ENCODE assay signal across 8 cellular contexts in genomic region chr6:42890311-42891198, GRCh38. TPM values are rescaled to one million over a fixed set of nuclear protein-coding genes. Genes with fewer than 3 reads are reported as not detected.
DNase-seq lines count a peak whose midpoint lies in the region; ATAC-seq, FAIRE-seq and TF ChIP-seq lines count a peak whose summit lies in the region.

No MANE protein-coding gene starts in this region.

- peaks cover 39% of the 10 kb centered on the region for H3K36me3 Mint-ChIP-seq in central memory CD8-positive, alpha-beta T cell (ENCODE audit: insufficient read depth)

- H3K27ac ChIP-seq in AG04450 (ENCODE audit: low read depth, low read length) (peak overlapping the region; percentile 97), keratinocyte (ENCODE audit: control insufficient read depth, insufficient read depth, low read length) (peak overlapping the region; percentile 99)

- H3K4me2 ChIP-seq in keratinocyte (ENCODE audit: control insufficient read depth, extremely low read depth, insufficient read depth, low read depth, low read length): peak overlapping the region; percentile 77

- TF ChIP-seq CTCF in AG04450 (IDR thresholded peaks at IDR 0.05; ENCODE audit: low read depth, low read length) (no peak), keratinocyte (optimal IDR thresholded peaks at IDR 0.05 in 1 of 3, IDR thresholded peaks at IDR 0.05 in 1 of 3, conservative IDR thresholded peaks at IDR 0.05 in 1 of 3; ENCODE audit: extremely low read depth in 1 of 3, insufficient read depth in 2 of 3, low read length in 3 of 3) (peak in 1 of 3 experiments; percentile 4)

- peak overlapping the region; percentile 97 for H3K9ac ChIP-seq in keratinocyte (ENCODE audit: control insufficient read depth, extremely low read depth, insufficient read depth, low read length)

- H3K9me3 Mint-ChIP-seq in central memory CD8-positive, alpha-beta T cell: no peaks in the 10 kb centered on the region

- CTCF ChIA-PET in AG04450 (lab: Charles Lee): interaction anchor here (1.4 kb wide), 1 partner anchor 11 kb away, joined by 4 read pairs; no protein-coding TSS in a partner anchor

- H3K9me3 ChIP-seq in AG04450 (ENCODE audit: control insufficient read depth, insufficient read depth, low read length) (no peaks in the 10 kb centered on the region), keratinocyte (ENCODE audit: control insufficient read depth, low read depth, low read length) (no peaks in the 10 kb centered on the region)

- H2AFZ ChIP-seq in keratinocyte (ENCODE audit: control insufficient read depth, low read length): peak overlapping the region; percentile 91

- H3K4me1 ChIP-seq in keratinocyte (ENCODE audit: control insufficient read depth, extremely low read depth, insufficient read depth, low read length): peaks cover 12% of the 10 kb centered on the region

- dilution Hi-C loops in keratinocyte (cut with MboI; ENCODE audit: extremely low pct_ligation_motif_present, low sequenced_read_pairs): no loop called here

- H3K4me1 Mint-ChIP-seq in central memory CD8-positive, alpha-beta T cell: peaks cover 14% of the 10 kb centered on the region

- H3K9me1 ChIP-seq in keratinocyte (ENCODE audit: control insufficient read depth, extremely low read depth, insufficient read depth, low read length): no peaks in the 10 kb centered on the region

- H3K36me3 ChIP-seq in keratinocyte (ENCODE audit: control insufficient read depth in 2 of 2, extremely low read depth in 1 of 2, insufficient read depth in 2 of 2, low read length in 2 of 2): peaks cover 6 to 9% of the 10 kb centered on the region in 2 experiments

- ATAC-seq in GM18907 (IDR thresholded peaks at IDR 0.05; ENCODE audit: unreplicated experiment) (peak; percentile 92), HG03139 (IDR thresholded peaks at IDR 0.05; ENCODE audit: unreplicated experiment) (peak; percentile 89)
- ATAC-seq in activated CD4-positive, CD25-positive, alpha-beta regulatory T cell treated with anti-CD3 and anti-CD28 coated beads, Interleukin-2, amount 50 U/mL, for 24 hours: peak; percentile 94
- ATAC-seq in central memory CD8-positive, alpha-beta T cell (replicated peaks; ENCODE audit: extremely low read depth, poor library complexity, severe bottlenecking): peak; percentile 97

- H3K27me3 ChIP-seq in AG04450 (ENCODE audit: control insufficient read depth, insufficient read depth, low read length) (no peaks in the 10 kb centered on the region), keratinocyte (ENCODE audit: control insufficient read depth, extremely low read depth, insufficient read depth, low read length) (no peaks in the 10 kb centered on the region)

- H3K4me3 Mint-ChIP-seq in central memory CD8-positive, alpha-beta T cell: peak overlapping the region; percentile 92

- peak overlapping the region; percentile 97 for H3K4me3 ChIP-seq in AG04450 (ENCODE audit: low read depth, low read length)
- peak overlapping the region; percentile 68 to 82 (median 72) for H3K4me3 ChIP-seq in keratinocyte (ENCODE audit: control insufficient read depth in 2 of 3, extremely low read depth in 1 of 3, insufficient read depth in 2 of 3, low read depth in 1 of 3, low read length in 3 of 3)

- peak overlapping the region; percentile 85 for H3K27ac Mint-ChIP-seq in central memory CD8-positive, alpha-beta T cell (ENCODE audit: low read depth)

- DNase-seq in AG04450 (ENCODE audit: low read depth, low spot score): peak; percentile 93
- peak; percentile 93 for DNase-seq in NCI-H226
- peak; percentile 72 to 80 for DNase-seq in central memory CD8-positive, alpha-beta T cell (ENCODE audit: low spot score in 2 of 2)
- peak; percentile 70 for DNase-seq in keratinocyte (ENCODE audit: low read depth, low spot score)
- peak; percentile 84 for DNase-seq in stimulated activated CD4-positive, alpha-beta T cell treated with anti-CD3 and anti-CD28 coated beads, Interleukin-12 subunit alpha, Interleukin-12 subunit beta, amount 100 ng/mL, for 4 hours

- POLR2A ChIA-PET in AG04450 (lab: Yijun Ruan, JAX): interaction anchor here (0.6 to 3.7 kb wide), 5 partner anchors 10 to 691 kb away, joined by 3 to 21 read pairs (median 4); partner anchors contain the start of genes BICRAL, RPL7L1 and TBCC

- H3K27me3 Mint-ChIP-seq in central memory CD8-positive, alpha-beta T cell: no peaks in the 10 kb centered on the region

- no peaks in the 10 kb centered on the region for H4K20me1 ChIP-seq in keratinocyte (ENCODE audit: control insufficient read depth, extremely low read depth, insufficient read depth, low read length)

- FAIRE-seq in keratinocyte (lab: Jason Lieb, UNC): peak; percentile 43

- H3K79me2 ChIP-seq in keratinocyte (ENCODE audit: control insufficient read depth, insufficient read depth, low read length): peaks cover 8% of the 10 kb centered on the region

RNA-seq across cellular contexts. Expression of gene RPL7L1, which starts 11.1 kb away (rescaled TPM):
- polyA plus RNA-seq in AG04450 (2011; rRNA removed) (45.0 and 48.5 TPM in 2 replicates), keratinocyte (61.5 to 104 TPM (median 76.8 TPM) in 3 replicates)
- polyA minus RNA-seq in AG04450 (2011; rRNA and poly(A)+ RNA removed): 26.1 and 28.7 TPM in 2 replicates
- 55.4 TPM for polyA plus RNA-seq in keratinocyte (2011; ENCODE audit: low read depth)
- 57.5 and 81.4 TPM in 2 replicates for polyA plus RNA-seq in keratinocyte (2011; cell fraction: cytosol; rRNA removed)
- 56.3 and 57.6 TPM in 2 replicates for polyA plus RNA-seq in keratinocyte (2011; cell fraction: nucleus; rRNA removed)
- polyA plus RNA-seq in keratinocyte (2012; ENCODE audit: low replicate concordance): 71.4 and 104 TPM in 2 replicates
- polyA minus RNA-seq in keratinocyte: 53.5 to 68.3 TPM (median 61.4 TPM) in 3 replicates
- polyA minus RNA-seq in keratinocyte (2011; cell fraction: cytosol; rRNA and poly(A)+ RNA removed): 34.9 TPM
- polyA minus RNA-seq in keratinocyte (2011; cell fraction: nucleus; rRNA and poly(A)+ RNA removed): 23.8 and 40.0 TPM in 2 replicates

RNA-seq across cellular contexts. Expression of gene PTCRA, which starts 25.3 kb away (rescaled TPM):
- not detected in 2 replicates for polyA plus RNA-seq in AG04450 (2011; rRNA removed)
- polyA minus RNA-seq in AG04450 (2011; rRNA and poly(A)+ RNA removed): not detected in 2 replicates
- not detected in 3 replicates for polyA plus RNA-seq in keratinocyte
- not detected for polyA plus RNA-seq in keratinocyte (2011; ENCODE audit: low read depth)
- not detected in 2 replicates for polyA plus RNA-seq in keratinocyte (2011; cell fraction: cytosol; rRNA removed)
- not detected in 2 replicates for polyA plus RNA-seq in keratinocyte (2011; cell fraction: nucleus; rRNA removed)
- not detected in 2 replicates for polyA plus RNA-seq in keratinocyte (2012; ENCODE audit: low replicate concordance)
- polyA minus RNA-seq in keratinocyte: not detected in 3 replicates
- polyA minus RNA-seq in keratinocyte (2011; cell fraction: cytosol; rRNA and poly(A)+ RNA removed): not detected
- polyA minus RNA-seq in keratinocyte (2011; cell fraction: nucleus; rRNA and poly(A)+ RNA removed): not detected in 2 replicates

RNA-seq across cellular contexts. Expression of gene CNPY3, which starts 38.7 kb away (rescaled TPM):
- polyA plus RNA-seq in AG04450 (2011; rRNA removed) (38.4 and 39.2 TPM in 2 replicates), keratinocyte (15.8 to 30.9 TPM (median 19.7 TPM) in 3 replicates)
- polyA minus RNA-seq in AG04450 (2011; rRNA and poly(A)+ RNA removed): 26.7 and 31.5 TPM in 2 replicates
- polyA plus RNA-seq in keratinocyte (2011; ENCODE audit: low read depth): 17.5 TPM
- 13.6 and 22.5 TPM in 2 replicates for polyA plus RNA-seq in keratinocyte (2011; cell fraction: cytosol; rRNA removed)
- polyA plus RNA-seq in keratinocyte (2011; cell fraction: nucleus; rRNA removed): 21.3 and 22.4 TPM in 2 replicates
- polyA plus RNA-seq in keratinocyte (2012; ENCODE audit: low replicate concordance): 15.1 and 28.1 TPM in 2 replicates
- polyA minus RNA-seq in keratinocyte: 15.5 to 22.5 TPM (median 17.9 TPM) in 3 replicates
- polyA minus RNA-seq in keratinocyte (2011; cell fraction: cytosol; rRNA and poly(A)+ RNA removed): 19.0 TPM
- 10.4 and 12.6 TPM in 2 replicates for polyA minus RNA-seq in keratinocyte (2011; cell fraction: nucleus; rRNA and poly(A)+ RNA removed)

Comparison
In these comparisons a context has a peak if more than half of its experiments do, and no peak if none do; other contexts are left out.
1. Peak in every context shown above with its lines: DNase-seq, ATAC-seq, H3K4me3 ChIP-seq and H3K27ac ChIP-seq.